ENCODE assay signal across 9 cellular contexts in the genomic region with DNA sequence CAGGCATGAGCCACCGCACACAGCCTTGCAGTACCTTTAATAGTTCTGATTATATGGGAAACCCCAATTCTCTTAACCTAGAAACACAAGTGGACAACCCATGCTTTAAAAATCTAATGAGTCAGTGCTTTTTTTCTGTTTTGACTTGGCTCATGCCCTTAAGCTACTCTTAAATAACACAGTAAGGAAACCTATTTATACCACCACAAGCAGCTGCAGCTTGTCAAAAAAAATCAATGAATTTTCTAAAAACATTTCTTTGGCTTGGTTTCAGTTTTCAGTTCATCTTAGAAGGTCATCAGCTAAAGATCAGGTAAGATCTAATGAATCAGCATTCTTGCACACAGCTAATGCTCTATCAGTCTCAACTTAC.
DNase-seq lines count a peak whose midpoint lies in the region; ATAC-seq and TF ChIP-seq lines count a peak whose summit lies in the region.
"Had no signal": no experiment of that assay in that cellular context is flagged by ENCODE, and none has a peak within 500 bp of the region (broad histone marks: within the 10 kb centered on the region; RNA-seq: fewer than 3 reads in every experiment).

No MANE protein-coding gene starts in this region.

- intact Hi-C loops in vagina (cut with DNase I) = no loop called here

- H3K27me3 ChIP-seq in GM06990 (replicated peaks; ENCODE audit: control insufficient read depth, insufficient read depth, low read length) (no peaks in the 10 kb centered on the region), vagina (no peaks in the 10 kb centered on the region)

- TF ChIP-seq CTCF in GM06990 (IDR thresholded peaks at IDR 0.05; ENCODE audit: insufficient read depth, low read length, poor library complexity, severe bottlenecking) = no peak
- no peak for TF ChIP-seq CTCF in epithelial cell of esophagus (IDR thresholded peaks at IDR 0.05; ENCODE audit: insufficient read depth, low read depth, low read length, missing control alignments)
- TF ChIP-seq CTCF in vagina (IDR thresholded peaks at IDR 0.05) = no peak

- peaks cover 28% of the 10 kb centered on the region for H3K4me1 ChIP-seq in vagina

- H3K9me3 ChIP-seq in vagina = no peaks in the 10 kb centered on the region

- TF ChIP-seq POLR2A in vagina (IDR thresholded peaks at IDR 0.05) = no peak

- no peaks in the 10 kb centered on the region for H3K36me3 ChIP-seq in GM06990 (ENCODE audit: control insufficient read depth, insufficient read depth, low read length)
- H3K36me3 ChIP-seq in vagina = no peaks in the 10 kb centered on the region

- DNase-seq in GM06990 (ENCODE audit: extremely low read depth, insufficient read length) = peak; percentile 77
- DNase-seq in epithelial cell of esophagus (ENCODE audit: low read depth) = peak; percentile 83
- no peak for DNase-seq in stimulated activated CD4-positive, alpha-beta T cell treated with anti-CD3 and anti-CD28 coated beads, Interleukin-15, amount 100 ng/mL, for 24 hours
- no peak for DNase-seq in NK-92 (lab: John Stamatoyannopoulos, UW; ENCODE audit: unreplicated experiment)
- DNase-seq in HK-2 (ENCODE audit: unreplicated experiment) = no peak
- no peak for DNase-seq in vagina (ENCODE audit: extremely low spot score in 2 of 2)
- DNase-seq: DND-41 had no signal

- peak overlapping the region; percentile 3; the same call in 1 of the 2 replicates for H3K4me3 ChIP-seq in GM06990 (replicated peaks; ENCODE audit: low read depth, low read length)
- no peak overlapping the region for H3K4me3 ChIP-seq in epithelial cell of esophagus (ENCODE audit: low read length)
- H3K4me3 ChIP-seq in vagina = no peak overlapping the region

- ATAC-seq in GM21381 (IDR thresholded peaks at IDR 0.05; ENCODE audit: unreplicated experiment) = peak; percentile 75
- ATAC-seq in HG03342 (IDR thresholded peaks at IDR 0.05; ENCODE audit: unreplicated experiment) = peak; percentile 83

- H3K27ac ChIP-seq in vagina = no peak overlapping the region

Comparison
In these comparisons a context has a peak if more than half of its experiments do, and no peak if none do; other contexts are left out.
1. DNase-seq: peak in GM06990 (single experiment) and epithelial cell of esophagus (single experiment); none in stimulated activated CD4-positive, alpha-beta T cell treated with anti-CD3 and anti-CD28 coated beads, Interleukin-15, amount 100 ng/mL, for 24 hours (single experiment), NK-92 (single experiment), HK-2 (single experiment) and vagina (0 of 2).